ENCODE assay signal across 19 cellular contexts in genomic region chr9:117405950-117406705, GRCh38.
"Had no signal": no experiment of that assay in that cellular context is flagged by ENCODE, and none has a peak within 500 bp of the region (broad histone marks: within the 10 kb centered on the region; RNA-seq: fewer than 3 reads in every experiment).

No MANE protein-coding gene starts in this region.

- H3K9me3 Mint-ChIP-seq: activated B cell treated with CpG ODN at 0.5 μM for 24 hours; activated CD8-positive, alpha-beta T cell treated with anti-CD3 and anti-CD28 coated beads for 36 hours; activated naive CD4-positive, alpha-beta T cell treated with anti-CD3 and anti-CD28 coated beads for 36 hours; activated T-helper 2 cell treated with anti-CD3 and anti-CD28 coated beads, Interferon-gamma antibody, Interleukin-2, Interleukin-4, amounts not matched to agents 10 μg/mL and 5 μg/mL and 100 μg/mL, durations not matched to agents 14 hours and 24 hours and 36 hours; dendritic cell treated with granulocyte-macrophage colony-stimulating factor and Interleukin-4, amounts not matched to agents 40 ng/mL and 50 ng/mL, for 4 days; nephron; T-helper 2 cell treated with Interferon-gamma antibody and Interleukin-4, amounts not matched to agents 5 μg/mL and 100 μg/mL, for 36 hours had no signal

- H3K27ac Mint-ChIP-seq: activated B cell treated with CpG ODN at 0.5 μM for 24 hours; activated CD8-positive, alpha-beta T cell treated with anti-CD3 and anti-CD28 coated beads for 36 hours; activated naive CD4-positive, alpha-beta T cell treated with anti-CD3 and anti-CD28 coated beads for 36 hours; activated T-helper 2 cell treated with anti-CD3 and anti-CD28 coated beads, Interferon-gamma antibody, Interleukin-2, Interleukin-4, amounts not matched to agents 10 μg/mL and 5 μg/mL and 100 μg/mL, durations not matched to agents 14 hours and 24 hours and 36 hours; dendritic cell treated with granulocyte-macrophage colony-stimulating factor and Interleukin-4, amounts not matched to agents 40 ng/mL and 50 ng/mL, for 4 days; immature natural killer cell; nephron; stimulated activated naive CD8-positive, alpha-beta T cell treated with anti-CD3 and anti-CD28 coated beads, Interleukin-15, Interleukin-2, amounts not matched to agents 100 ng/mL and 50 ng/mL, for 24 hours; T-helper 2 cell treated with Interferon-gamma antibody and Interleukin-4, amounts not matched to agents 5 μg/mL and 100 μg/mL, for 36 hours had no signal

- H3K27ac ChIP-seq: brain microvascular endothelial cell, esophagus muscularis mucosa, right atrium auricular region, testis, upper lobe of left lung had no signal

- ATAC-seq: activated CD8-positive, alpha-beta T cell treated with anti-CD3 and anti-CD28 coated beads for 36 hours; left cardiac atrium had no signal

- H3K4me1 ChIP-seq: esophagus muscularis mucosa, right atrium auricular region, upper lobe of left lung had no signal

- H3K36me3 ChIP-seq: brain microvascular endothelial cell, esophagus muscularis mucosa, right atrium auricular region, upper lobe of left lung had no signal

- H3K4me3 ChIP-seq: esophagus muscularis mucosa, right atrium auricular region, testis, upper lobe of left lung had no signal

- H3K36me3 Mint-ChIP-seq: immature natural killer cell had no signal

- H3K27me3 ChIP-seq: brain microvascular endothelial cell, right atrium auricular region, testis, upper lobe of left lung had no signal

- H3K9me3 ChIP-seq: esophagus muscularis mucosa, right atrium auricular region, testis, upper lobe of left lung had no signal

- H3K4me1 Mint-ChIP-seq: activated B cell treated with CpG ODN at 0.5 μM for 24 hours, immature natural killer cell had no signal

- DNase-seq: activated B cell treated with CpG ODN at 0.5 μM for 24 hours; activated CD4-positive, alpha-beta T cell treated with anti-CD3 and anti-CD28 coated beads for 4 hours; activated CD8-positive, alpha-beta T cell treated with anti-CD3 and anti-CD28 coated beads for 36 hours; activated naive CD4-positive, alpha-beta T cell treated with anti-CD3 and anti-CD28 coated beads for 36 hours; activated T-cell treated with anti-CD3 and anti-CD28 coated beads, Interleukin-2, amount 50 U/mL, for 1 hour; aorta; brain microvascular endothelial cell; effector memory CD4-positive, alpha-beta T cell; immature natural killer cell; left cardiac atrium; testis; upper lobe of left lung had no signal

- H3K4me3 Mint-ChIP-seq: activated B cell treated with CpG ODN at 0.5 μM for 24 hours; activated CD8-positive, alpha-beta T cell treated with anti-CD3 and anti-CD28 coated beads for 36 hours; activated naive CD4-positive, alpha-beta T cell treated with anti-CD3 and anti-CD28 coated beads for 36 hours; dendritic cell treated with granulocyte-macrophage colony-stimulating factor and Interleukin-4, amounts not matched to agents 40 ng/mL and 50 ng/mL, for 4 days; immature natural killer cell; nephron; stimulated activated naive CD8-positive, alpha-beta T cell treated with anti-CD3 and anti-CD28 coated beads, Interleukin-15, Interleukin-2, amounts not matched to agents 100 ng/mL and 50 ng/mL, for 24 hours; T-helper 2 cell treated with Interferon-gamma antibody and Interleukin-4, amounts not matched to agents 5 μg/mL and 100 μg/mL, for 36 hours had no signal
